11 cellular contexts compared by ENCODE assay signal in the genomic region with DNA sequence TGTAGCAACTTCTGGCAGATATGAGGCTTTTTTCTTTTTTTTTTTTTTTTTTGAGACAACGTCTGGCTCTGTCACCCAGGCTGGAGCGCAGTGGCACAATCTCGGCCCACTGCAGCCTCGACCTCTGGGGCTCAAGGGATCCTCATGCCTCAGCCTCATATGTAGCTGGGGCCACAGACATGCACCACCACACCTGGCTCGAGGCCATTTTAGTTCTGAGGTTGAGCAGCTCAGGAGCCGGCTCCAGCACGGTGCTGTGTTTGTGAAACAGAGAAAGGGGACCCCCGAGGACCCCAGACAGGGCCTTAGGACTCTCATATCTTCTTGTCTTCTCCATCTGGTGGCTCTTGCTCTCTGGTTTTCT. TPM values are rescaled to one million over a fixed set of nuclear protein-coding genes. Genes with fewer than 3 reads are reported as not detected.
A peak's percentile ranks its signal among the peaks of the same experiment; 100 is the strongest.
DNase-seq lines count a peak whose midpoint lies in the region; ATAC-seq lines count a peak whose summit lies in the region.
"Had no signal": no experiment of that assay in that cellular context is flagged by ENCODE, and none has a peak within 500 bp of the region (broad histone marks: within the 10 kb centered on the region; RNA-seq: fewer than 3 reads in every experiment).

No MANE protein-coding gene starts in this region.

- no peaks in the 10 kb centered on the region for H3K27me3 Mint-ChIP-seq in activated CD4-positive, alpha-beta T cell treated with anti-CD3 and anti-CD28 coated beads for 36 hours
- no peaks in the 10 kb centered on the region for H3K27me3 Mint-ChIP-seq in activated CD8-positive, alpha-beta memory T cell treated with anti-CD3 and anti-CD28 coated beads, Interleukin-2, amount 10 ng/mL, durations not matched to agents 7 days and 5 days

- ATAC-seq in activated CD4-positive, alpha-beta T cell treated with anti-CD3 and anti-CD28 coated beads for 36 hours: peak; percentile 0
- ATAC-seq in activated CD8-positive, alpha-beta memory T cell treated with anti-CD3 and anti-CD28 coated beads, Interleukin-2, amount 10 ng/mL, durations not matched to agents 7 days and 5 days: no peak
- ATAC-seq: psoas muscle had no signal

- no peaks in the 10 kb centered on the region for H3K9me3 Mint-ChIP-seq in activated CD4-positive, alpha-beta T cell treated with anti-CD3 and anti-CD28 coated beads for 36 hours (ENCODE audit: low read depth)
- H3K9me3 Mint-ChIP-seq in activated CD8-positive, alpha-beta memory T cell treated with anti-CD3 and anti-CD28 coated beads, Interleukin-2, amount 10 ng/mL, durations not matched to agents 7 days and 5 days (ENCODE audit: low read depth): no peaks in the 10 kb centered on the region
- H3K9me3 Mint-ChIP-seq: H9, mesothelial cell of epicardium had no signal

- POLR2A ChIA-PET in activated CD4-positive, alpha-beta T cell treated with anti-CD3 and anti-CD28 coated beads for 36 hours (lab: Charles Lee): interaction anchor here (0.5 to 1.9 kb wide), 3 partner anchors 18 to 566 kb away, joined by 3 to 18 read pairs (median 4); partner anchors contain the start of genes ALDH16A1 and PIH1D1

- intact Hi-C loops in activated CD4-positive, alpha-beta T cell treated with anti-CD3 and anti-CD28 coated beads for 36 hours (cut with DNase I, micrococcal nuclease): loop anchor here (1.0 kb wide), 3 partner anchors 17 to 244 kb away; partner anchors contain the start of gene ALDH16A1 (in 1 of the 2)

- CTCF ChIA-PET in activated CD4-positive, alpha-beta T cell treated with anti-CD3 and anti-CD28 coated beads for 36 hours (lab: Charles Lee): interaction anchor here (0.6 to 3.5 kb wide), 15 partner anchors 12 to 245 kb away, joined by 3 to 23 read pairs (median 4); partner anchors contain the start of genes ALDH16A1 and PIH1D1
- CTCF ChIA-PET in activated CD8-positive, alpha-beta memory T cell treated with anti-CD3 and anti-CD28 coated beads, Interleukin-2, amount 10 ng/mL, durations not matched to agents 7 days and 5 days (lab: Charles Lee): interaction anchor here (0.7 to 7.4 kb wide), 30 partner anchors 17 to 245 kb away, joined by 3 to 185 read pairs (median 5); partner anchors contain the start of genes ALDH16A1, CD37, GFY and KASH5

- no peak overlapping the region for H3K4me3 Mint-ChIP-seq in activated CD4-positive, alpha-beta T cell treated with anti-CD3 and anti-CD28 coated beads for 36 hours
- no peak overlapping the region for H3K4me3 Mint-ChIP-seq in activated CD8-positive, alpha-beta memory T cell treated with anti-CD3 and anti-CD28 coated beads, Interleukin-2, amount 10 ng/mL, durations not matched to agents 7 days and 5 days
- H3K4me3 Mint-ChIP-seq: H9, mesothelial cell of epicardium had no signal

- H3K27ac Mint-ChIP-seq in activated CD4-positive, alpha-beta T cell treated with anti-CD3 and anti-CD28 coated beads for 36 hours: peak overlapping the region; percentile 80
- H3K27ac Mint-ChIP-seq in activated CD8-positive, alpha-beta memory T cell treated with anti-CD3 and anti-CD28 coated beads, Interleukin-2, amount 10 ng/mL, durations not matched to agents 7 days and 5 days: peak overlapping the region; percentile 99
- H3K27ac Mint-ChIP-seq: H9, mesothelial cell of epicardium had no signal

- peaks cover 53% of the 10 kb centered on the region for H3K4me1 Mint-ChIP-seq in activated CD4-positive, alpha-beta T cell treated with anti-CD3 and anti-CD28 coated beads for 36 hours
- H3K4me1 Mint-ChIP-seq in activated CD8-positive, alpha-beta memory T cell treated with anti-CD3 and anti-CD28 coated beads, Interleukin-2, amount 10 ng/mL, durations not matched to agents 7 days and 5 days: peaks cover 53% of the 10 kb centered on the region

- no peak for DNase-seq in activated CD4-positive, alpha-beta T cell treated with anti-CD3 and anti-CD28 coated beads for 36 hours
- DNase-seq in activated CD4-positive, alpha-beta T cell treated with anti-CD3 and anti-CD28 coated beads for 4 hours: no peak
- DNase-seq in activated CD8-positive, alpha-beta memory T cell treated with anti-CD3 and anti-CD28 coated beads, Interleukin-2, amount 10 ng/mL, durations not matched to agents 7 days and 5 days: peak; percentile 63
- no peak for DNase-seq in activated gamma-delta T cell (lab: John Stamatoyannopoulos, UW)
- no peak for DNase-seq in activated effector memory CD4-positive, alpha-beta T cell treated with Interleukin-2 at 50 U/mL for 16 hours
- DNase-seq: DMS53, NCI-H345 had no signal

- no peak overlapping the region for H3K4me3 ChIP-seq in skin epidermis
- H3K4me3 ChIP-seq: psoas muscle had no signal

- H3K27ac ChIP-seq in skin epidermis: peak overlapping the region in 16 of 21 experiments; percentile 10 to 97 (median 86)

- peaks cover 5% of the 10 kb centered on the region for H3K36me3 Mint-ChIP-seq in activated CD4-positive, alpha-beta T cell treated with anti-CD3 and anti-CD28 coated beads for 36 hours (ENCODE audit: low read depth)
- H3K36me3 Mint-ChIP-seq in activated CD8-positive, alpha-beta memory T cell treated with anti-CD3 and anti-CD28 coated beads, Interleukin-2, amount 10 ng/mL, durations not matched to agents 7 days and 5 days: peaks cover 7% of the 10 kb centered on the region

RNA-seq across cellular contexts. Expression of gene FLT3LG, which starts 3.4 kb away (rescaled TPM):
- 10 to 100 TPM; 38.6 to 43.2 TPM for total RNA-seq in activated CD4-positive, alpha-beta T cell treated with anti-CD3 and anti-CD28 coated beads for 36 hours
- total RNA-seq in activated CD8-positive, alpha-beta memory T cell treated with anti-CD3 and anti-CD28 coated beads, Interleukin-2, amount 10 ng/mL, durations not matched to agents 7 days and 5 days: 100 to 1,000 TPM; 112 to 151 TPM

RNA-seq across cellular contexts. Expression of gene RPL13A, which starts 16.8 kb away (rescaled TPM):
- 1,000 to 10,000 TPM; 3,861 to 3,967 TPM for total RNA-seq in activated CD4-positive, alpha-beta T cell treated with anti-CD3 and anti-CD28 coated beads for 36 hours
- 1,000 to 10,000 TPM; 2,143 to 2,523 TPM for total RNA-seq in activated CD8-positive, alpha-beta memory T cell treated with anti-CD3 and anti-CD28 coated beads, Interleukin-2, amount 10 ng/mL, durations not matched to agents 7 days and 5 days

RNA-seq across cellular contexts. Expression of gene ALDH16A1, which starts 17.6 kb away (rescaled TPM):
- total RNA-seq in activated CD4-positive, alpha-beta T cell treated with anti-CD3 and anti-CD28 coated beads for 36 hours: 10 to 100 TPM; 26.8 to 33.3 TPM
- total RNA-seq in activated CD8-positive, alpha-beta memory T cell treated with anti-CD3 and anti-CD28 coated beads, Interleukin-2, amount 10 ng/mL, durations not matched to agents 7 days and 5 days: 10 to 100 TPM; 37.2 to 45.2 TPM

RNA-seq across cellular contexts. Expression of gene PIH1D1, which starts 19.0 kb away (rescaled TPM):
- 100 to 1,000 TPM; 117 to 138 TPM for total RNA-seq in activated CD4-positive, alpha-beta T cell treated with anti-CD3 and anti-CD28 coated beads for 36 hours
- total RNA-seq in activated CD8-positive, alpha-beta memory T cell treated with anti-CD3 and anti-CD28 coated beads, Interleukin-2, amount 10 ng/mL, durations not matched to agents 7 days and 5 days: 100 to 1,000 TPM; 148 to 158 TPM

RNA-seq across cellular contexts. Expression of gene RPS11, which starts 25.6 kb away (rescaled TPM):
- total RNA-seq in activated CD4-positive, alpha-beta T cell treated with anti-CD3 and anti-CD28 coated beads for 36 hours: 1,000 to 10,000 TPM; 2,778 to 3,370 TPM
- 1,000 to 10,000 TPM; 1,876 to 2,018 TPM for total RNA-seq in activated CD8-positive, alpha-beta memory T cell treated with anti-CD3 and anti-CD28 coated beads, Interleukin-2, amount 10 ng/mL, durations not matched to agents 7 days and 5 days
